ENCODE assay signal across 37 cellular contexts in the genomic region with DNA sequence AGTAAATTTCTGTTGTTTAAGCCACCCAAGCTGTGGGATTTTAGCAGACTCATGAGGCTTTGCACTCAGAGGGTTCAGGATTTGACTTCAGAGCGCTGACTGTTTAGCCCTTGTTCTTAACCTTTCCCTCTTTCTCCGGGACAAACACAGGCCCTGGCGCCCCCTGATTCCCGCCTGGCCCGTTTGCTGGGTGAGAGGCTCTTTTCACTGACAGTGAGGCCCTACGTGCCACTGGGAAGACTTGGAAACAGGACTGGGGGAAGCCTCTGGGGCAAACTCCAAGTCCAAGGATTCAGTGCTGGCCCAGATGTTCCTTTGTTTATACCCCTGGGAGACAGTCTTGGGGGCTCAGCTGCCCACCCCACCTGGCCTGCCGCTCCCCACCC. TPM values are rescaled to one million over a fixed set of nuclear protein-coding genes. Genes with fewer than 3 reads are reported as not detected.
DNase-seq lines count a peak whose midpoint lies in the region; ATAC-seq, FAIRE-seq and TF ChIP-seq lines count a peak whose summit lies in the region.
"Had no signal": no experiment of that assay in that cellular context is flagged by ENCODE, and none has a peak within 500 bp of the region (broad histone marks: within the 10 kb centered on the region; RNA-seq: fewer than 3 reads in every experiment).

No MANE protein-coding gene starts in this region.

- POLR2A ChIA-PET in K562 (lab: Yijun Ruan, JAX), result interaction anchor here (0.7 to 4.8 kb wide), 6 partner anchors 9 to 44 kb away, joined by 3 to 33 read pairs (median 3); partner anchors contain the start of gene TRIM63

- CTCF ChIA-PET in K562 (lab: Yijun Ruan, JAX; ENCODE audit: low intra/inter-chr PET ratio), result no interaction called here

- TF ChIP-seq POLR2A in K562 (conservative IDR thresholded peaks at IDR 0.05), result no peak

- no peaks in the 10 kb centered on the region for H4K20me1 ChIP-seq in K562 (replicated peaks; ENCODE audit: control insufficient read depth, insufficient read depth, low read length)
- H4K20me1 ChIP-seq in neural progenitor cell (ENCODE audit: low read depth), result no peaks in the 10 kb centered on the region

- no peak for TF ChIP-seq CTCF in right atrium auricular region (IDR thresholded peaks at IDR 0.05)
- TF ChIP-seq CTCF in K562 (IDR thresholded peaks at IDR 0.05 in 2 of 3, conservative IDR thresholded peaks at IDR 0.05 in 1 of 3; ENCODE audit: insufficient read depth in 2 of 3, low read depth in 1 of 3, low read length in 3 of 3), result no peak
- TF ChIP-seq CTCF in neural progenitor cell (IDR thresholded peaks at IDR 0.05), result no peak

- 51% methylated on average over 7 of the region's 7 CpGs for WGBS in K562 (ENCODE audit: insufficient coverage, low coverage, missing lambda C conversion rate)

- H3K4me1 Mint-ChIP-seq in neural progenitor cell, result peaks cover 11% of the 10 kb centered on the region
- H3K4me1 Mint-ChIP-seq: activated B cell treated with CpG ODN at 0.5 μM for 24 hours had no signal

- H3K36me3 ChIP-seq in right atrium auricular region, result no peaks in the 10 kb centered on the region
- no peaks in the 10 kb centered on the region for H3K36me3 ChIP-seq in K562 (ENCODE audit: control insufficient read depth, insufficient read depth, low read length)
- H3K36me3 ChIP-seq in neural progenitor cell, result no peaks in the 10 kb centered on the region
- H3K36me3 ChIP-seq: breast epithelium, colonic mucosa had no signal

- in situ Hi-C loops in K562 (cut with MboI), result no loop called here

- H3K4me1 ChIP-seq in right atrium auricular region (peaks cover 0 to 32% of the 10 kb centered on the region in 2 donors), K562 (replicated peaks in 1 of 2; ENCODE audit: control insufficient read depth in 2 of 2, insufficient read depth in 2 of 2, low read length in 2 of 2) (peaks cover 24 to 59% of the 10 kb centered on the region in 2 experiments), neural progenitor cell (peaks cover 4% of the 10 kb centered on the region)
- H3K4me1 ChIP-seq: breast epithelium, colonic mucosa had no signal

- H3K4me2 ChIP-seq in K562 (ENCODE audit: insufficient read depth, low read length) (peak overlapping the region; percentile 53), neural progenitor cell (no peak overlapping the region)

- no peak overlapping the region for H3K4me3 Mint-ChIP-seq in neural progenitor cell
- H3K4me3 Mint-ChIP-seq: activated B cell treated with CpG ODN at 0.5 μM for 24 hours; activated CD4-positive, alpha-beta T cell treated with anti-CD3 and anti-CD28 coated beads, Interleukin-2, amount 10 ng/mL, durations not matched to agents 7 days and 5 days; activated naive CD8-positive, alpha-beta T cell; activated T-cell treated with anti-CD3 and anti-CD28 coated beads, Interleukin-2, amount 50 U/mL, for 24 hours; naive thymus-derived CD4-positive, alpha-beta T cell had no signal

- intact Hi-C loops in left cardiac atrium (cut with DNase I), result no loop called here
- intact Hi-C loops in K562 (cut with micrococcal nuclease), result no loop called here

- no peaks in the 10 kb centered on the region for H3K9me3 Mint-ChIP-seq in neural progenitor cell
- H3K9me3 Mint-ChIP-seq: activated B cell treated with CpG ODN at 0.5 μM for 24 hours; activated CD4-positive, alpha-beta T cell treated with anti-CD3 and anti-CD28 coated beads, Interleukin-2, amount 10 ng/mL, durations not matched to agents 7 days and 5 days; activated T-cell treated with anti-CD3 and anti-CD28 coated beads, Interleukin-2, amount 50 U/mL, for 24 hours had no signal

- ATAC-seq in left cardiac atrium, result no peak
- ATAC-seq in K562, result peak; percentile 19
- ATAC-seq in GM21737 (IDR thresholded peaks at IDR 0.05; ENCODE audit: unreplicated experiment), result no peak
- no peak for ATAC-seq in GM21576 (IDR thresholded peaks at IDR 0.05; ENCODE audit: unreplicated experiment)
- ATAC-seq: naive thymus-derived CD4-positive, alpha-beta T cell had no signal

- H3K27ac Mint-ChIP-seq in neural progenitor cell, result peak overlapping the region; percentile 53
- H3K27ac Mint-ChIP-seq: activated B cell treated with CpG ODN at 0.5 μM for 24 hours; activated CD4-positive, alpha-beta T cell treated with anti-CD3 and anti-CD28 coated beads, Interleukin-2, amount 10 ng/mL, durations not matched to agents 7 days and 5 days; activated naive CD8-positive, alpha-beta T cell; activated T-cell treated with anti-CD3 and anti-CD28 coated beads, Interleukin-2, amount 50 U/mL, for 24 hours; naive thymus-derived CD4-positive, alpha-beta T cell had no signal

- H2AFZ ChIP-seq in K562 (ENCODE audit: low read depth, low read length), result peak overlapping the region; percentile 91
- H2AFZ ChIP-seq in neural progenitor cell (replicated peaks), result no peak overlapping the region

- no peak for FAIRE-seq in K562 (lab: Jason Lieb, UNC)
- FAIRE-seq: GM12892, islet of Langerhans, RCC 7860, small intestine, urothelium cell line had no signal

- no peak overlapping the region for H3K4me3 ChIP-seq in right atrium auricular region
- no peak overlapping the region for H3K4me3 ChIP-seq in K562
- H3K4me3 ChIP-seq in neural progenitor cell, result no peak overlapping the region
- H3K4me3 ChIP-seq: breast epithelium, colonic mucosa had no signal

- no peaks in the 10 kb centered on the region for H3K36me3 Mint-ChIP-seq in neural progenitor cell
- H3K36me3 Mint-ChIP-seq: activated naive CD8-positive, alpha-beta T cell had no signal

- H3K79me2 ChIP-seq in K562 (ENCODE audit: control insufficient read depth, insufficient read depth, low read length) (no peaks in the 10 kb centered on the region), neural progenitor cell (ENCODE audit: low read depth) (no peaks in the 10 kb centered on the region)

- BruUV-seq in K562 (replicated peaks; lab: Mats Ljungman, UMichigan), result no TSS peak

- H3K27ac ChIP-seq in right atrium auricular region (peak overlapping the region; percentile 72 to 89), K562 (ENCODE audit: extremely low read depth, low read depth, low read length) (peak overlapping the region; percentile 71), neural progenitor cell (no peak overlapping the region)
- H3K27ac ChIP-seq: breast epithelium, colonic mucosa, epithelial cell of prostate had no signal

- H3K9ac ChIP-seq in K562 (ENCODE audit: insufficient read depth in 1 of 2, low read depth in 2 of 2, low read length in 2 of 2) (peak overlapping the region; percentile 40 to 78), neural progenitor cell (no peak overlapping the region)

- DNase-seq in right atrium auricular region (ENCODE audit: low spot score) (no peak), left cardiac atrium (no peak), K562 (ENCODE audit: extremely low read depth in 1 of 4, low spot score in 3 of 4) (no peak), neural progenitor cell (ENCODE audit: low spot score) (no peak), NCI-H146 treated with DMSO at 0.1 percent for 48 hours (lab: John Stamatoyannopoulos, UW; ENCODE audit: unreplicated experiment) (no peak), 8988T (no peak)
- DNase-seq: activated B cell treated with CpG ODN at 0.5 μM for 24 hours; activated CD4-positive, alpha-beta T cell treated with anti-CD3 and anti-CD28 coated beads, Interleukin-2, amount 10 ng/mL, durations not matched to agents 7 days and 5 days; activated effector memory CD4-positive, alpha-beta T cell treated with anti-CD3 and anti-CD28 coated beads, Interleukin-2, amount 50 U/mL, for 16 hours; activated T-cell treated with anti-CD3 and anti-CD28 coated beads, Interleukin-2, amount 50 U/mL, for 24 hours; DMS53; effector CD8-positive, alpha-beta T cell; MV-4-11; naive thymus-derived CD4-positive, alpha-beta T cell; NCI-H1436; NCI-H446; NCI-H748 treated with DMSO at 0.1 percent for 48 hours; stimulated activated naive CD4-positive, alpha-beta T cell treated with Interleukin-2 at 50 U/mL for 16 hours; SW 1271 had no signal

- H3F3A ChIP-seq in neural progenitor cell (ENCODE audit: low read depth), result no peaks in the 10 kb centered on the region

- H3K27me3 Mint-ChIP-seq in neural progenitor cell (ENCODE audit: insufficient read depth, low read depth), result peaks cover 9% of the 10 kb centered on the region

- H3K27me3 ChIP-seq in right atrium auricular region (no peaks in the 10 kb centered on the region), K562 (ENCODE audit: control insufficient read depth in 2 of 2, insufficient read depth in 2 of 2, low read length in 2 of 2) (no peaks in the 10 kb centered on the region), neural progenitor cell (peaks cover 11% of the 10 kb centered on the region)
- H3K27me3 ChIP-seq: breast epithelium, colonic mucosa had no signal

- H3K9me1 ChIP-seq in K562 (ENCODE audit: control insufficient read depth, insufficient read depth, low read length), result no peaks in the 10 kb centered on the region

- H3K9me3 ChIP-seq in right atrium auricular region, result no peaks in the 10 kb centered on the region
- H3K9me3 ChIP-seq in K562 (replicated peaks; ENCODE audit: control insufficient read depth, insufficient read depth, low read depth, low read length), result no peaks in the 10 kb centered on the region
- no peaks in the 10 kb centered on the region for H3K9me3 ChIP-seq in neural progenitor cell (ENCODE audit: low read depth)
- H3K9me3 ChIP-seq: breast epithelium, colonic mucosa had no signal

- TF ChIP-seq EP300 in K562 (IDR thresholded peaks at IDR 0.05; ENCODE audit: low read length), result no peak

- no peak for TF ChIP-seq RAD21 in K562 (CRISPR knock-in tag; conservative IDR thresholded peaks at IDR 0.05 in 1 of 2, IDR thresholded peaks at IDR 0.05 in 1 of 2)

RNA-seq across cellular contexts. Expression of gene TRIM63, which starts 11.7 kb away (rescaled TPM):
- total RNA-seq in right atrium auricular region (100 to 1,000 TPM; 118 to 151 TPM), left cardiac atrium (100 to 1,000 TPM; 101 to 219 TPM), K562 (2014; rRNA removed) (0.24 and 0.50 TPM in 2 replicates), K562 (2014; rRNA removed; fragmentation: Illumina TruSeq; extraction: Trizol) (0.32 and 0.36 TPM in 2 replicates), K562 (2015; rRNA removed; fragmentation: Illumina TruSeq; extraction: Trizol) (0.19 and 0.22 TPM in 2 replicates), K562 (2021) (0.16 and 0.44 TPM in 2 replicates), neural progenitor cell (ENCODE audit: low replicate concordance) (not detected in 2 replicates)
- 0.74 and 0.77 TPM in 2 replicates for total RNA-seq in K562 (2011; cell fraction: chromatin; rRNA removed; ENCODE audit: low replicate concordance)
- 0.26 and 0.67 TPM in 2 replicates for total RNA-seq in K562 (2011; cell fraction: nucleolus; rRNA removed)
- 0.44 and 0.99 TPM in 2 replicates for total RNA-seq in K562 (2011; cell fraction: nucleoplasm; rRNA removed)
- polyA plus RNA-seq in K562 (2011; rRNA removed) (0.42 and 0.57 TPM in 2 replicates), K562 (2014; fragmentation: Illumina TruSeq; extraction: Trizol) (0.28 and 0.48 TPM in 2 replicates), K562 (2014; fragmentation: Nextera tagmentation; extraction: Ambion mirVana) (under 1 TPM; 0.08 to 0.10 TPM), K562 (2014; rRNA removed) (0.22 and 0.40 TPM in 2 replicates)
- 0.31 and 0.43 TPM in 2 replicates for polyA plus RNA-seq in K562 (2011; cell fraction: cytosol; rRNA removed)
- 0.41 and 0.65 TPM in 2 replicates for polyA plus RNA-seq in K562 (2011; cell fraction: nucleus; rRNA removed)
- 0.38 and 0.60 TPM in 2 replicates for polyA plus RNA-seq in K562 (2012)
- polyA minus RNA-seq in K562 (2011; rRNA and poly(A)+ RNA removed), result 0.28 and 0.54 TPM in 2 replicates
- polyA minus RNA-seq in K562 (2011; cell fraction: cytosol; rRNA and poly(A)+ RNA removed), result not detected in 2 replicates
- 0.27 and 0.33 TPM in 2 replicates for polyA minus RNA-seq in K562 (2011; cell fraction: nucleus; rRNA and poly(A)+ RNA removed)
- total RNA-seq: activated B cell treated with CpG ODN at 0.5 μM for 24 hours; G401; glomerular endothelial cell; LHCN-M2; liver; naive thymus-derived CD4-positive, alpha-beta T cell; osteocyte; renal cortical epithelial cell; temporal lobe had no signal
- polyA plus RNA-seq: naive thymus-derived CD4-positive, alpha-beta T cell had no signal

RNA-seq across cellular contexts. Expression of gene PDIK1L, which starts 32.5 kb away (rescaled TPM):
- total RNA-seq in right atrium auricular region (1 to 10 TPM; 3.0 to 3.4 TPM), left cardiac atrium (1 to 10 TPM; 3.3 to 4.7 TPM), K562 (2014; rRNA removed) (12.8 and 13.7 TPM in 2 replicates), K562 (2014; rRNA removed; fragmentation: Illumina TruSeq; extraction: Trizol) (30.2 and 36.1 TPM in 2 replicates), K562 (2015; rRNA removed; fragmentation: Illumina TruSeq; extraction: Trizol) (21.6 and 23.3 TPM in 2 replicates), K562 (2021) (26.3 TPM in 2 replicates), neural progenitor cell (ENCODE audit: low replicate concordance) (11.0 and 12.0 TPM in 2 replicates)
- 13.8 and 29.1 TPM in 2 replicates for total RNA-seq in K562 (2011; cell fraction: chromatin; rRNA removed; ENCODE audit: low replicate concordance)
- total RNA-seq in K562 (2011; cell fraction: nucleolus; rRNA removed), result 6.7 and 10.4 TPM in 2 replicates
- 15.9 and 18.4 TPM in 2 replicates for total RNA-seq in K562 (2011; cell fraction: nucleoplasm; rRNA removed)
- polyA plus RNA-seq in K562 (2011; rRNA removed) (23.8 and 24.5 TPM in 2 replicates), K562 (2014; fragmentation: Illumina TruSeq; extraction: Trizol) (19.8 and 20.0 TPM in 2 replicates), K562 (2014; fragmentation: Nextera tagmentation; extraction: Ambion mirVana) (10 to 100 TPM; 14.7 to 21.5 TPM), K562 (2014; rRNA removed) (13.6 and 13.9 TPM in 2 replicates)
- polyA plus RNA-seq in K562 (2011; cell fraction: cytosol; rRNA removed), result 3.7 and 9.8 TPM in 2 replicates
- 7.5 and 9.5 TPM in 2 replicates for polyA plus RNA-seq in K562 (2011; cell fraction: nucleus; rRNA removed)
- 13.0 and 15.6 TPM in 2 replicates for polyA plus RNA-seq in K562 (2012)
- 49.3 and 52.4 TPM in 2 replicates for polyA minus RNA-seq in K562 (2011; rRNA and poly(A)+ RNA removed)
- 17.2 and 17.6 TPM in 2 replicates for polyA minus RNA-seq in K562 (2011; cell fraction: cytosol; rRNA and poly(A)+ RNA removed)
- 4.3 and 10.4 TPM in 2 replicates for polyA minus RNA-seq in K562 (2011; cell fraction: nucleus; rRNA and poly(A)+ RNA removed)

RNA-seq across cellular contexts. Expression of gene SLC30A2, which starts 33.3 kb away (rescaled TPM):
- total RNA-seq in right atrium auricular region (under 1 TPM; 0.22 to 0.63 TPM), left cardiac atrium (1 to 10 TPM in 1 of 2 donors, under 1 TPM in 1; 0.32 to 1.0 TPM), K562 (2014; rRNA removed) (0.18 TPM in 1 of 2 replicates, not detected in the other), K562 (2014; rRNA removed; fragmentation: Illumina TruSeq; extraction: Trizol) (not detected in 2 replicates), K562 (2015; rRNA removed; fragmentation: Illumina TruSeq; extraction: Trizol) (not detected in 2 replicates), K562 (2021) (0.11 and 0.13 TPM in 2 replicates), neural progenitor cell (ENCODE audit: low replicate concordance) (not detected in 2 replicates)
- 0.42 TPM in 1 of 2 replicates, not detected in the other for total RNA-seq in K562 (2011; cell fraction: chromatin; rRNA removed; ENCODE audit: low replicate concordance)
- 0.33 and 0.53 TPM in 2 replicates for total RNA-seq in K562 (2011; cell fraction: nucleolus; rRNA removed)
- 0.51 TPM in 1 of 2 replicates, not detected in the other for total RNA-seq in K562 (2011; cell fraction: nucleoplasm; rRNA removed)
- polyA plus RNA-seq in K562 (2011; rRNA removed) (0.07 and 0.08 TPM in 2 replicates), K562 (2014; fragmentation: Illumina TruSeq; extraction: Trizol) (0.07 TPM in 1 of 2 replicates, not detected in the other), K562 (2014; fragmentation: Nextera tagmentation; extraction: Ambion mirVana) (under 1 TPM; 0.01 to 0.06 TPM), K562 (2014; rRNA removed) (0.03 TPM in 1 of 2 replicates, not detected in the other)
- polyA plus RNA-seq in K562 (2011; cell fraction: cytosol; rRNA removed), result 0.19 and 0.22 TPM in 2 replicates
- polyA plus RNA-seq in K562 (2011; cell fraction: nucleus; rRNA removed), result 0.10 TPM in 2 replicates
- 0.03 and 0.32 TPM in 2 replicates for polyA plus RNA-seq in K562 (2012)
- polyA minus RNA-seq in K562 (2011; rRNA and poly(A)+ RNA removed), result 0.21 TPM in 1 of 2 replicates, not detected in the other
- not detected in 2 replicates for polyA minus RNA-seq in K562 (2011; cell fraction: cytosol; rRNA and poly(A)+ RNA removed)
- 0.13 TPM in 1 of 2 replicates, not detected in the other for polyA minus RNA-seq in K562 (2011; cell fraction: nucleus; rRNA and poly(A)+ RNA removed)
- total RNA-seq: activated B cell treated with CpG ODN at 0.5 μM for 24 hours; activated CD4-positive, alpha-beta T cell treated with anti-CD3 and anti-CD28 coated beads, Interleukin-2, amount 10 ng/mL, durations not matched to agents 7 days and 5 days; glomerular endothelial cell; LHCN-M2; naive thymus-derived CD4-positive, alpha-beta T cell; osteocyte; temporal lobe had no signal
- polyA plus RNA-seq: naive thymus-derived CD4-positive, alpha-beta T cell had no signal

RNA-seq across cellular contexts. Expression of gene EXTL1, which starts 57.6 kb away (rescaled TPM):
- total RNA-seq in right atrium auricular region (1 to 10 TPM in 1 of 2 donors, under 1 TPM in 1; 0.79 to 1.4 TPM), left cardiac atrium (1 to 10 TPM; 1.3 to 3.2 TPM), K562 (2014; rRNA removed) (0.12 and 0.23 TPM in 2 replicates), K562 (2014; rRNA removed; fragmentation: Illumina TruSeq; extraction: Trizol) (0.04 TPM in 1 of 2 replicates, not detected in the other), K562 (2015; rRNA removed; fragmentation: Illumina TruSeq; extraction: Trizol) (0.07 and 0.08 TPM in 2 replicates), K562 (2021) (0.13 and 0.16 TPM in 2 replicates), neural progenitor cell (ENCODE audit: low replicate concordance) (0.95 and 2.1 TPM in 2 replicates)
- total RNA-seq in K562 (2011; cell fraction: chromatin; rRNA removed; ENCODE audit: low replicate concordance), result 0.58 TPM in 1 of 2 replicates, not detected in the other
- total RNA-seq in K562 (2011; cell fraction: nucleolus; rRNA removed), result 1.5 and 2.0 TPM in 2 replicates
- total RNA-seq in K562 (2011; cell fraction: nucleoplasm; rRNA removed), result 0.95 and 1.9 TPM in 2 replicates
- polyA plus RNA-seq in K562 (2011; rRNA removed) (0.07 and 0.11 TPM in 2 replicates), K562 (2014; fragmentation: Illumina TruSeq; extraction: Trizol) (0.06 TPM in 1 of 2 replicates, not detected in the other), K562 (2014; fragmentation: Nextera tagmentation; extraction: Ambion mirVana) (not detected), K562 (2014; rRNA removed) (0.09 and 0.16 TPM in 2 replicates)
- polyA plus RNA-seq in K562 (2011; cell fraction: cytosol; rRNA removed), result 0.07 and 0.13 TPM in 2 replicates
- 0.28 and 0.32 TPM in 2 replicates for polyA plus RNA-seq in K562 (2011; cell fraction: nucleus; rRNA removed)
- polyA plus RNA-seq in K562 (2012), result 0.13 and 0.68 TPM in 2 replicates
- 0.11 and 0.18 TPM in 2 replicates for polyA minus RNA-seq in K562 (2011; rRNA and poly(A)+ RNA removed)
- polyA minus RNA-seq in K562 (2011; cell fraction: cytosol; rRNA and poly(A)+ RNA removed), result 0.29 and 0.55 TPM in 2 replicates
- 1.3 and 2.3 TPM in 2 replicates for polyA minus RNA-seq in K562 (2011; cell fraction: nucleus; rRNA and poly(A)+ RNA removed)
- total RNA-seq: activated B cell treated with CpG ODN at 0.5 μM for 24 hours; activated CD4-positive, alpha-beta T cell treated with anti-CD3 and anti-CD28 coated beads, Interleukin-2, amount 10 ng/mL, durations not matched to agents 7 days and 5 days had no signal
- polyA plus RNA-seq: liver; naive thymus-derived CD4-positive, alpha-beta T cell had no signal

Comparison
In these comparisons a context has a peak if more than half of its experiments do, and no peak if none do; other contexts are left out.
1. RNA of gene TRIM63, which starts 11.7 kb away (total RNA-seq): 101 to 219 TPM in left cardiac atrium and 118 to 151 TPM in right atrium auricular region; 0.16 to 0.99 TPM in K562 and not detected in neural progenitor cell; every median in the first group is over 10 times any median in the second.